ENCODE assay signal across 1 cellular context in the genomic region with DNA sequence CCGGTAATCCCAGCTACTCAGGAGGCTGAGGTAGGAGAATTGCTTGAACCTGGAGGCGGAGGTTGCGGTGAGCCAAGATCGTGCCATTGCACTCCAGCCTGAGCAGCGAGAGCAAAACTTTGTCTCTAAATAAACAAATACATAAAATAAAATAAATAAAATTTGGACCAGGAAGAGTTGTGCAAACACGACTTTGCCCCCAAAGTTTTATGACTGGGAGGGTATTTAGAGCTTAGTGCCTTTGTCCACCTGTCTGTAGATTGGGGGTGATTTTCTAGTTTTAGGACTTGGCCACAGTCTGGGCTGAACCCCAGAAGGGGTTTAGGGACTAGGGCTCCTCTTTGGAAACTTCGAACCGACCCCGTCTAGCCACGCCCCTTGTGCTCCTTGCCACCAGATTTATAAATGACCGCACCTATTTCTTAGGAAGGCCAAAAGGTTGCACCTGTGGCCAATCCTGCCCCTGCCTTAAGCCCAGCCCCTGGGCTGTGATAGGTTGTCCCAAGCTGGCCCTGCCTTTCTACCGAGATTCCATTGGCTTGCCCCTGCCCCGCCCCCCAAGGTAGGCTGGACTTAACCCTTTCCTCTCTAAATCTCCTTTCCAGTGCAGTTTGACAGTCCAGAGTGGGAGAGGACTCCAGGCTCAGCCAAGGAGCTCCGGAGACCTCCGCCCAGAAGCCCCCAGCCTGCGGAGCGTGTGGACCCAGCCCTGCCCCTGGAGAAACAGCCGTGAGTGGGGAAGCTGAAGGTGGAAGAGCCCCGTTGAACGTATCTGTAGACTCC.
TF ChIP-seq lines count a peak whose summit lies in the region.

No MANE protein-coding gene starts in this region.

TF ChIP-seq in A549, 52 proteins besides CTCF, POLR2A, EP300 and RAD21:
- TF ChIP-seq, protein P1, sequence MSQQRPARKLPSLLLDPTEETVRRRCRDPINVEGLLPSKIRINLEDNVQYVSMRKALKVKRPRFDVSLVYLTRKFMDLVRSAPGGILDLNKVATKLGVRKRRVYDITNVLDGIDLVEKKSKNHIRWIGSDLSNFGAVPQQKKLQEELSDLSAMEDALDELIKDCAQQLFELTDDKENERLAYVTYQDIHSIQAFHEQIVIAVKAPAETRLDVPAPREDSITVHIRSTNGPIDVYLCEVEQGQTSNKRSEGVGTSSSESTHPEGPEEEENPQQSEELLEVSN (IDR thresholded peaks at IDR 0.05; ENCODE audit: borderline replicate concordance, low read depth): no peak
- no peak for TF ChIP-seq JUNB (IDR thresholded peaks at IDR 0.05)
- no peak for TF ChIP-seq KDM5A (IDR thresholded peaks at IDR 0.05)
- no peak for TF ChIP-seq NFE2L2 (conservative IDR thresholded peaks at IDR 0.05; ENCODE audit: low read length)
- TF ChIP-seq ZSCAN20 (CRISPR knock-in tag; IDR thresholded peaks at IDR 0.05): no peak
- TF ChIP-seq, protein P2, sequence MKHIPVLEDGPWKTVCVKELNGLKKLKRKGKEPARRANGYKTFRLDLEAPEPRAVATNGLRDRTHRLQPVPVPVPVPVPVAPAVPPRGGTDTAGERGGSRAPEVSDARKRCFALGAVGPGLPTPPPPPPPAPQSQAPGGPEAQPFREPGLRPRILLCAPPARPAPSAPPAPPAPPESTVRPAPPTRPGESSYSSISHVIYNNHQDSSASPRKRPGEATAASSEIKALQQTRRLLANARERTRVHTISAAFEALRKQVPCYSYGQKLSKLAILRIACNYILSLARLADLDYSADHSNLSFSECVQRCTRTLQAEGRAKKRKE (CRISPR knock-in tag; IDR thresholded peaks at IDR 0.05; ENCODE audit: low read depth): no peak
- TF ChIP-seq PHF8 (IDR thresholded peaks at IDR 0.05; ENCODE audit: borderline replicate concordance, low read depth): no peak
- no peak for TF ChIP-seq HOXB5 (CRISPR knock-in tag; IDR thresholded peaks at IDR 0.05)
- TF ChIP-seq MAZ (IDR thresholded peaks at IDR 0.05; ENCODE audit: borderline replicate concordance, low read depth, low read length): no peak
- TF ChIP-seq HDAC2 (IDR thresholded peaks at IDR 0.05): no peak
- TF ChIP-seq SREBF2 (IDR thresholded peaks at IDR 0.05): no peak
- TF ChIP-seq CBX2 (IDR thresholded peaks at IDR 0.05; ENCODE audit: borderline replicate concordance, low read depth): no peak
- TF ChIP-seq, protein P3, sequence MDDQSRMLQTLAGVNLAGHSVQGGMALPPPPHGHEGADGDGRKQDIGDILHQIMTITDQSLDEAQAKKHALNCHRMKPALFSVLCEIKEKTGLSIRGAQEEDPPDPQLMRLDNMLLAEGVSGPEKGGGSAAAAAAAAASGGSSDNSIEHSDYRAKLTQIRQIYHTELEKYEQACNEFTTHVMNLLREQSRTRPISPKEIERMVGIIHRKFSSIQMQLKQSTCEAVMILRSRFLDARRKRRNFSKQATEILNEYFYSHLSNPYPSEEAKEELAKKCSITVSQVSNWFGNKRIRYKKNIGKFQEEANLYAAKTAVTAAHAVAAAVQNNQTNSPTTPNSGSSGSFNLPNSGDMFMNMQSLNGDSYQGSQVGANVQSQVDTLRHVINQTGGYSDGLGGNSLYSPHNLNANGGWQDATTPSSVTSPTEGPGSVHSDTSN (IDR thresholded peaks at IDR 0.05): no peak
- no peak for TF ChIP-seq NPAS2 (CRISPR knock-in tag; IDR thresholded peaks at IDR 0.05; ENCODE audit: borderline replicate concordance)
- TF ChIP-seq, protein P4, sequence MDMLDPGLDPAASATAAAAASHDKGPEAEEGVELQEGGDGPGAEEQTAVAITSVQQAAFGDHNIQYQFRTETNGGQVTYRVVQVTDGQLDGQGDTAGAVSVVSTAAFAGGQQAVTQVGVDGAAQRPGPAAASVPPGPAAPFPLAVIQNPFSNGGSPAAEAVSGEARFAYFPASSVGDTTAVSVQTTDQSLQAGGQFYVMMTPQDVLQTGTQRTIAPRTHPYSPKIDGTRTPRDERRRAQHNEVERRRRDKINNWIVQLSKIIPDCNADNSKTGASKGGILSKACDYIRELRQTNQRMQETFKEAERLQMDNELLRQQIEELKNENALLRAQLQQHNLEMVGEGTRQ (IDR thresholded peaks at IDR 0.05): no peak
- no peak for TF ChIP-seq CBX8 (IDR thresholded peaks at IDR 0.05)
- TF ChIP-seq EHMT2 (IDR thresholded peaks at IDR 0.05; ENCODE audit: low read depth): no peak
- TF ChIP-seq CHD2 (IDR thresholded peaks at IDR 0.05; ENCODE audit: low read length, partially characterized antibody): no peak
